9 cellular contexts compared by ENCODE assay signal in the genomic region with DNA sequence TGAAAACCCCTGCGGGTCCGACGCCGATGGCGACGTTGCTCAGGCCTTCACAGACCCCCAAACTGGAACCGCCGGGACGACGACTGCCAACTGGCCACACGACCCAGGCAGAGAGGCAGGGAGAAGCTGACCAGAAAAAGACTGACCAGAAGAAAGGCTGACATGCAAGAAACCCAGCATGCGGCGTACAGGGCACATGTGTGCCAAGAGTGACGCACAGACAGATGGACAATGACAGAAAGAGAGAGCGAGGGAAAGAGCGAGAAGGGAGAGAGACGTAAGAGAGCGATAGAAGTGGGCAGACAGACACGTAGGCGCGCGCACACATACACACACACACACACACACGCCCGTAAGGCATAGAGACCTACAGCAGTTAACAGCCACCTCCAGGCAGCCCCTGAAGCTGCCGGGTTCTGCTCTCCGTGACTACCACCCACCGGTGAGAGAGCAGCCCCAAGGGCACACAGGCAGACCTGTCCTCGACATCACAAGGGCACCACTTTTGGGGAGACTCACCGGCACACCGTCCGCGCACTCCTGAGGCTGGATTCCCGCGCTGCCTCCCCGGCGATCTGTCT.
DNase-seq lines count a peak whose midpoint lies in the region; ATAC-seq and TF ChIP-seq lines count a peak whose summit lies in the region.
"Had no signal": no experiment of that assay in that cellular context is flagged by ENCODE, and none has a peak within 500 bp of the region (broad histone marks: within the 10 kb centered on the region; RNA-seq: fewer than 3 reads in every experiment).

No MANE protein-coding gene starts in this region.

- no peaks in the 10 kb centered on the region for H3K27me3 Mint-ChIP-seq in stimulated activated memory B cell treated with anti-CD40 and anti-IgM and Interleukin-4, amounts not matched to agents 10 μg/mL and 1 μg/mL and 100 μg/mL, for 72 hours
- peaks cover 0 to 6% (median 5%) of the 10 kb centered on the region in 5 donors for H3K27me3 Mint-ChIP-seq in naive thymus-derived CD4-positive, alpha-beta T cell

- peaks cover 6% of the 10 kb centered on the region for H3K27me3 ChIP-seq in HUES6 (ENCODE audit: control insufficient read depth, insufficient read depth, low read length)
- no peaks in the 10 kb centered on the region for H3K27me3 ChIP-seq in lower lobe of right lung (ENCODE audit: low read depth)
- no peaks in the 10 kb centered on the region for H3K27me3 ChIP-seq in naive thymus-derived CD4-positive, alpha-beta T cell (ENCODE audit: control insufficient read depth in 2 of 2, insufficient read depth in 2 of 2, low read length in 2 of 2)
- H3K27me3 ChIP-seq: Peyer's patch had no signal

- no peak overlapping the region for H3K27ac ChIP-seq in HUES6 (ENCODE audit: low read depth, low read length)
- H3K27ac ChIP-seq in coronary artery = peak overlapping the region in 1 of 2 donors; percentile 45
- peak overlapping the region; percentile 18 for H3K27ac ChIP-seq in lower lobe of right lung
- no peak overlapping the region for H3K27ac ChIP-seq in naive thymus-derived CD4-positive, alpha-beta T cell (ENCODE audit: low read depth, low read length)
- H3K27ac ChIP-seq: Peyer's patch had no signal

- no peak overlapping the region for H3K27ac Mint-ChIP-seq in stimulated activated memory B cell treated with anti-CD40 and anti-IgM and Interleukin-4, amounts not matched to agents 10 μg/mL and 1 μg/mL and 100 μg/mL, for 72 hours
- H3K27ac Mint-ChIP-seq in naive thymus-derived CD4-positive, alpha-beta T cell = no peak overlapping the region

- H3K4me1 Mint-ChIP-seq in stimulated activated memory B cell treated with anti-CD40 and anti-IgM and Interleukin-4, amounts not matched to agents 10 μg/mL and 1 μg/mL and 100 μg/mL, for 72 hours = no peaks in the 10 kb centered on the region
- H3K4me1 Mint-ChIP-seq in naive thymus-derived CD4-positive, alpha-beta T cell = peaks cover 0 to 4% (median 0%) of the 10 kb centered on the region in 7 donors

- CTCF ChIA-PET in naive thymus-derived CD4-positive, alpha-beta T cell (lab: Charles Lee) = interaction anchor here (0.6 kb wide), 2 partner anchors 306 to 858 kb away, joined by 3 to 5 read pairs; no protein-coding TSS in a partner anchor

- DNase-seq in coronary artery (ENCODE audit: low spot score) (no peak), lower lobe of right lung (no peak), DMS53 (lab: John Stamatoyannopoulos, UW) (no peak), ureter (ENCODE audit: low spot score) (no peak)
- no peak for DNase-seq in effector CD8-positive, alpha-beta T cell (lab: John Stamatoyannopoulos, UW)
- no peak for DNase-seq in naive thymus-derived CD4-positive, alpha-beta T cell
- DNase-seq: Peyer's patch had no signal

- H3K9me3 ChIP-seq in HUES6 (ENCODE audit: control insufficient read depth, insufficient read depth, low read depth, low read length) (peaks cover 21% of the 10 kb centered on the region), lower lobe of right lung (no peaks in the 10 kb centered on the region)
- peaks cover 0 to 31% (median 0%) of the 10 kb centered on the region in 3 experiments for H3K9me3 ChIP-seq in naive thymus-derived CD4-positive, alpha-beta T cell (ENCODE audit: control insufficient read depth in 2 of 3, low read length in 3 of 3)

- POLR2A ChIA-PET in naive thymus-derived CD4-positive, alpha-beta T cell (lab: Charles Lee) = no interaction called here

- H3K4me3 ChIP-seq in HUES6 (ENCODE audit: low read depth, low read length) (peak overlapping the region; percentile 76), coronary artery (peak overlapping the region; percentile 77), lower lobe of right lung (peak overlapping the region; percentile 55)
- H3K4me3 ChIP-seq in naive thymus-derived CD4-positive, alpha-beta T cell (ENCODE audit: low read length) = no peak overlapping the region

- H3K9me3 Mint-ChIP-seq in stimulated activated memory B cell treated with anti-CD40 and anti-IgM and Interleukin-4, amounts not matched to agents 10 μg/mL and 1 μg/mL and 100 μg/mL, for 72 hours = peaks cover 7% of the 10 kb centered on the region
- H3K9me3 Mint-ChIP-seq in naive thymus-derived CD4-positive, alpha-beta T cell = peaks cover 0 to 43% (median 16%) of the 10 kb centered on the region in 11 donors

- H3K4me3 Mint-ChIP-seq in stimulated activated memory B cell treated with anti-CD40 and anti-IgM and Interleukin-4, amounts not matched to agents 10 μg/mL and 1 μg/mL and 100 μg/mL, for 72 hours = peak overlapping the region; percentile 59
- peak overlapping the region in 5 of 10 donors; percentile 18 to 47 (median 23) for H3K4me3 Mint-ChIP-seq in naive thymus-derived CD4-positive, alpha-beta T cell

- TF ChIP-seq CTCF in coronary artery (IDR thresholded peaks at IDR 0.05) (no peak), lower lobe of right lung (IDR thresholded peaks at IDR 0.05) (no peak)

- H3K36me3 ChIP-seq in HUES6 (ENCODE audit: control insufficient read depth, insufficient read depth, low read length) (no peaks in the 10 kb centered on the region; the same call in 1 of the 2 replicates), lower lobe of right lung (no peaks in the 10 kb centered on the region)
- no peaks in the 10 kb centered on the region for H3K36me3 ChIP-seq in naive thymus-derived CD4-positive, alpha-beta T cell (ENCODE audit: control insufficient read depth in 2 of 3, insufficient read depth in 3 of 3, low read length in 3 of 3)
- H3K36me3 ChIP-seq: Peyer's patch had no signal

- intact Hi-C loops in lower lobe of right lung (cut with DNase I) = no loop called here
- intact Hi-C loops in naive thymus-derived CD4-positive, alpha-beta T cell (cut with micrococcal nuclease) = no loop called here

- H3K9ac ChIP-seq in HUES6 (ENCODE audit: low read length) = peak overlapping the region; percentile 2

- H3K36me3 Mint-ChIP-seq in stimulated activated memory B cell treated with anti-CD40 and anti-IgM and Interleukin-4, amounts not matched to agents 10 μg/mL and 1 μg/mL and 100 μg/mL, for 72 hours = no peaks in the 10 kb centered on the region
- H3K36me3 Mint-ChIP-seq in naive thymus-derived CD4-positive, alpha-beta T cell = peaks cover 4 to 8% (median 5%) of the 10 kb centered on the region in 5 donors

- no peak for ATAC-seq in lower lobe of right lung
- no peak for ATAC-seq in stimulated activated memory B cell treated with anti-CD40 and anti-IgM and Interleukin-4, amounts not matched to agents 10 μg/mL and 1 μg/mL and 100 μg/mL, for 72 hours
- ATAC-seq in naive thymus-derived CD4-positive, alpha-beta T cell = no peak

- H3K4me1 ChIP-seq in HUES6 (ENCODE audit: control insufficient read depth, insufficient read depth, low read length) (0 out of 2 replicates have a peak, but pooled peaks cover 5% of the 10 kb centered on the region), lower lobe of right lung (no peaks in the 10 kb centered on the region)
- no peaks in the 10 kb centered on the region for H3K4me1 ChIP-seq in naive thymus-derived CD4-positive, alpha-beta T cell (ENCODE audit: control insufficient read depth in 2 of 2, insufficient read depth in 2 of 2, low read length in 2 of 2)
- H3K4me1 ChIP-seq: Peyer's patch had no signal
